ENCODE assay signal across 11 cellular contexts in genomic region chr3:156620260-156620659, GRCh38. TPM values are rescaled to one million over a fixed set of nuclear protein-coding genes. Genes with fewer than 3 reads are reported as not detected.
DNase-seq lines count a peak whose midpoint lies in the region; ATAC-seq and TF ChIP-seq lines count a peak whose summit lies in the region.
"Had no signal": no experiment of that assay in that cellular context is flagged by ENCODE, and none has a peak within 500 bp of the region (broad histone marks: within the 10 kb centered on the region; RNA-seq: fewer than 3 reads in every experiment).

No MANE protein-coding gene starts in this region.

- H4K20me1 ChIP-seq in osteoblast (ENCODE audit: insufficient read depth, low read length), result no peaks in the 10 kb centered on the region

- H3K9me3 ChIP-seq in SJSA1 (replicated peaks), result peaks cover 2% of the 10 kb centered on the region; the same call in 1 of the 2 replicates
- H3K9me3 ChIP-seq in osteoblast (ENCODE audit: low read depth, low read length), result no peaks in the 10 kb centered on the region
- H3K9me3 ChIP-seq: heart right ventricle had no signal

- peak overlapping the region; percentile 26; the same call in 1 of the 2 replicates for H3K27ac ChIP-seq in SJSA1
- H3K27ac ChIP-seq in osteoblast (ENCODE audit: low read depth, low read length), result peak overlapping the region; percentile 5
- H3K27ac ChIP-seq: 22Rv1, heart right ventricle had no signal

- TF ChIP-seq CTCF in osteoblast (IDR thresholded peaks at IDR 0.05; ENCODE audit: extremely low read depth, low read depth, low read length), result no peak

- no peak for ATAC-seq in HG03457 (IDR thresholded peaks at IDR 0.05; ENCODE audit: unreplicated experiment)
- ATAC-seq: heart right ventricle had no signal

- H2AFZ ChIP-seq in osteoblast (ENCODE audit: low read length), result no peak overlapping the region

- H3K36me3 ChIP-seq in SJSA1 (no peaks in the 10 kb centered on the region), osteoblast (ENCODE audit: insufficient read depth, low read length) (no peaks in the 10 kb centered on the region)
- H3K36me3 ChIP-seq: heart right ventricle had no signal

- H3K4me3 ChIP-seq in SJSA1 (no peak overlapping the region), osteoblast (ENCODE audit: insufficient read depth, low read length) (no peak overlapping the region)
- H3K4me3 ChIP-seq: heart right ventricle had no signal

- H3K4me1 ChIP-seq in SJSA1 (replicated peaks) (peaks cover 50% of the 10 kb centered on the region), osteoblast (ENCODE audit: insufficient read depth, low read length) (peaks cover 48% of the 10 kb centered on the region)

- H3K27me3 ChIP-seq in SJSA1 (replicated peaks) (no peaks in the 10 kb centered on the region), osteoblast (ENCODE audit: insufficient read depth, low read length) (no peaks in the 10 kb centered on the region)
- H3K27me3 ChIP-seq: heart right ventricle had no signal

- DNase-seq in DMS 273 (lab: John Stamatoyannopoulos, UW; ENCODE audit: unreplicated experiment) (peak; percentile 58), DMS 273 treated with DMSO at 0.1 percent for 48 hours (lab: John Stamatoyannopoulos, UW) (no peak), NCI-H2029 (lab: John Stamatoyannopoulos, UW) (peak; percentile 84), SJSA1 (ENCODE audit: low read depth in 1 of 2, low spot score in 2 of 2) (no peak), osteoblast (ENCODE audit: insufficient read length, low spot score, missing footprints) (no peak), GF-D8 (lab: John Stamatoyannopoulos, UW) (no peak)
- DNase-seq in stimulated activated CD4-positive, alpha-beta T cell treated with anti-CD3 and anti-CD28 coated beads, Interleukin-2, amount 100 ng/mL, for 48 hours, result no peak
- DNase-seq: activated gamma-delta T cell, heart right ventricle had no signal

- H3K4me2 ChIP-seq in osteoblast (ENCODE audit: insufficient read depth, low read length), result no peak overlapping the region

- H3K79me2 ChIP-seq in osteoblast (ENCODE audit: insufficient read depth, low read length), result no peaks in the 10 kb centered on the region

RNA-seq across cellular contexts. Expression of gene TIPARP, which starts 54.1 kb away (rescaled TPM):
- total RNA-seq in SJSA1 (2014; rRNA removed; shearing (Covaris generic)), result 42.4 and 50.5 TPM in 2 replicates
- total RNA-seq in osteoblast, result 28.2 and 30.4 TPM in 2 replicates

Comparison
In these comparisons a context has a peak if more than half of its experiments do, and no peak if none do; other contexts are left out.
1. DNase-seq: peak in DMS 273 (single experiment) and NCI-H2029 (single experiment); none in DMS 273 treated with DMSO at 0.1 percent for 48 hours (single experiment), SJSA1 (0 of 2), osteoblast (single experiment), GF-D8 (single experiment) and stimulated activated CD4-positive, alpha-beta T cell treated with anti-CD3 and anti-CD28 coated beads, Interleukin-2, amount 100 ng/mL, for 48 hours (0 of 2).